ENCODE assay signal across 1 cellular context in the genomic region with DNA sequence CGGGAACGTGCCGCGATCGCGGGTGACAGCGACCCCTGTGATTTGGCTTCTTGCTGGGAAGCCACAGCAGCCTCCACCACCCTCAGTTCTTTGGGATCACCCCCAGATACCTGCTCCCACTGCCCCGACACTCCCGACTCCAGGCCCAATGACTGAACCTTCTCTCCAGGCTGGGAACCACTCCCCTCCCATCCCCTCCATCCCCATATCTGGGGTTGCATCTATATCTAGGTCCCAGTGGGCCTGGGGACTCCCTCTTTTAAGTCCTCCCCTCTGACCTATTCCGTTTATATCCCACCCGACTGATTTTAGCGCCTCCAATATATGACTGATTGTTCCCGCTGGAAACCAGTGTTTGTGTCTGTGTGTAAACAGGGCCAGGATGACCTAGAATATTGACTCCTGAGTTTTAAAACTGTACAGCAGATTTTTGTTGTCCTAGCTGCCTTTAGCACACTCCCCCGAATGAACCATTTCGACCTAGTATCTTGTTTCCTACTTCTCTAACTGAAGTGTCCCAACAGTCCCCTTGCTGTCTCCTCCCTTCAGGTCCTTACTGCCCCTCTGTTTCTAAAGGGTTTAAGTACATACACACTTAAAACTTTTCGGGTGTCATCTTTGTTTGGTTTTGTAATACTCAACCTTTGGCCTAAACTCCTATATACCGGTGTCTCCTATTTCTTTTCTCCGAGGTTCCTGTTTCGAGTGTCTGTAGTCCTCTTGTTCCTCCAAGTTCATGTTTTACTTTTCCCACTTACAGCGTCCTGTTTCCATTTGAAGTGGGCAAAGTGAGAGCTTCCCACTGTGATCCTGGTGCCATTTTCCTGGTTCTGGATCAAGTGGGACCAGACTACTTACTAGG.
TF ChIP-seq lines count a peak whose summit lies in the region.

No MANE protein-coding gene starts in this region.

TF ChIP-seq in HepG2, 621 proteins besides CTCF, POLR2A, EP300 and RAD21 (continues in another document):
- TF ChIP-seq MED8 (CRISPR knock-in tag; IDR thresholded peaks at IDR 0.05; ENCODE audit: insufficient replicate concordance) (peak; percentile 7), AKAP8 (CRISPR knock-in tag; IDR thresholded peaks at IDR 0.05) (no peak), ZFX (CRISPR knock-in tag; IDR thresholded peaks at IDR 0.05; ENCODE audit: low read depth) (no peak), TBP (CRISPR knock-in tag; IDR thresholded peaks at IDR 0.05) (0 out of 2 replicates have a peak, but pooled peaks have one; percentile 38), MED1 (CRISPR knock-in tag; IDR thresholded peaks at IDR 0.05) (peak; percentile 22; the same call in 1 of the 2 replicates), ZNF333 (CRISPR knock-in tag; IDR thresholded peaks at IDR 0.05; ENCODE audit: borderline replicate concordance) (no peak), ZNF12 (CRISPR knock-in tag; IDR thresholded peaks at IDR 0.05) (no peak), ZMYM4 (CRISPR knock-in tag; IDR thresholded peaks at IDR 0.05) (no peak), POLR2G (IDR thresholded peaks at IDR 0.05; ENCODE audit: low read depth, low read length) (no peak), ZMYM2 (CRISPR knock-in tag; IDR thresholded peaks at IDR 0.05) (no peak), ZNF737 (CRISPR knock-in tag; IDR thresholded peaks at IDR 0.05; ENCODE audit: borderline replicate concordance) (no peak), ZBTB21 (CRISPR knock-in tag; IDR thresholded peaks at IDR 0.05) (no peak), ZNF850 (CRISPR knock-in tag; conservative IDR thresholded peaks at IDR 0.05) (no peak), ZBTB20 (CRISPR knock-in tag; IDR thresholded peaks at IDR 0.05; ENCODE audit: borderline replicate concordance, low read depth) (no peak), ZNF713 (CRISPR knock-in tag; IDR thresholded peaks at IDR 0.05) (no peak), TRIM24 (CRISPR knock-in tag; IDR thresholded peaks at IDR 0.05) (no peak), KDM1A (CRISPR knock-in tag; IDR thresholded peaks at IDR 0.05) (no peak), ONECUT2 (CRISPR knock-in tag; IDR thresholded peaks at IDR 0.05) (no peak), SMYD3 (CRISPR knock-in tag; IDR thresholded peaks at IDR 0.05) (peak; percentile 12; the same call in 1 of the 2 replicates), HNRNPUL1 (IDR thresholded peaks at IDR 0.05; ENCODE audit: low read depth, low read length) (no peak), ZNF570 (CRISPR knock-in tag; IDR thresholded peaks at IDR 0.05; ENCODE audit: borderline replicate concordance) (no peak), MATR3 (CRISPR knock-in tag; IDR thresholded peaks at IDR 0.05) (no peak), ELF3 (CRISPR knock-in tag; IDR thresholded peaks at IDR 0.05) (no peak), ZNF652 (CRISPR knock-in tag; IDR thresholded peaks at IDR 0.05; ENCODE audit: borderline replicate concordance, low read depth) (no peak), CCDC6 (CRISPR knock-in tag; IDR thresholded peaks at IDR 0.05) (no peak), HNF4A (CRISPR knock-in tag; IDR thresholded peaks at IDR 0.05) (0 out of 2 replicates have a peak, but pooled peaks have one; percentile 7), TMF1 (CRISPR knock-in tag; IDR thresholded peaks at IDR 0.05; ENCODE audit: low read depth) (0 out of 2 replicates have a peak, but pooled peaks have one; percentile 1), GATA4 (IDR thresholded peaks at IDR 0.05; ENCODE audit: borderline replicate concordance, low read depth) (no peak), ZSCAN12 (CRISPR knock-in tag; IDR thresholded peaks at IDR 0.05) (no peak), MIXL1 (CRISPR knock-in tag; IDR thresholded peaks at IDR 0.05) (no peak), ATAD3A (CRISPR knock-in tag; IDR thresholded peaks at IDR 0.05) (no peak), ZKSCAN5 (CRISPR knock-in tag; IDR thresholded peaks at IDR 0.05) (0 out of 2 replicates have a peak, but pooled peaks have one; percentile 1), ZBTB8A (CRISPR knock-in tag; IDR thresholded peaks at IDR 0.05; ENCODE audit: borderline replicate concordance, low read depth) (no peak), SETDB1 (CRISPR knock-in tag; IDR thresholded peaks at IDR 0.05; ENCODE audit: borderline replicate concordance) (no peak), ZNF598 (CRISPR knock-in tag; IDR thresholded peaks at IDR 0.05; ENCODE audit: borderline replicate concordance) (0 out of 2 replicates have a peak, but pooled peaks have one; percentile 8), HOXA5 (CRISPR knock-in tag; IDR thresholded peaks at IDR 0.05) (0 out of 2 replicates have a peak, but pooled peaks have one; percentile 11), RXRA (CRISPR knock-in tag; IDR thresholded peaks at IDR 0.05) (no peak), ZNF251 (CRISPR knock-in tag; IDR thresholded peaks at IDR 0.05) (no peak), POLR2AphosphoS2 (IDR thresholded peaks at IDR 0.05; ENCODE audit: low read depth, low read length) (0 out of 2 replicates have a peak, but pooled peaks have one; percentile 53), ZNF335 (CRISPR knock-in tag; IDR thresholded peaks at IDR 0.05) (no peak), ZNF672 (CRISPR knock-in tag; IDR thresholded peaks at IDR 0.05) (0 out of 2 replicates have a peak, but pooled peaks have one; percentile 13), MZF1 (CRISPR knock-in tag; IDR thresholded peaks at IDR 0.05; ENCODE audit: borderline replicate concordance) (no peak), ZNF670 (CRISPR knock-in tag; IDR thresholded peaks at IDR 0.05; ENCODE audit: borderline replicate concordance) (no peak), ZNF792 (CRISPR knock-in tag; IDR thresholded peaks at IDR 0.05) (no peak), ZSCAN20 (CRISPR knock-in tag; IDR thresholded peaks at IDR 0.05; ENCODE audit: borderline replicate concordance) (no peak), ZBTB43 (CRISPR knock-in tag; conservative IDR thresholded peaks at IDR 0.05) (no peak), SP2 (CRISPR knock-in tag; IDR thresholded peaks at IDR 0.05) (no peak), MXD4 (CRISPR knock-in tag; IDR thresholded peaks at IDR 0.05) (no peak), ZNF337 (CRISPR knock-in tag; IDR thresholded peaks at IDR 0.05; ENCODE audit: borderline replicate concordance, low read depth) (no peak), HNRNPL (IDR thresholded peaks at IDR 0.05; ENCODE audit: low read depth, low read length) (no peak), SP1 (IDR thresholded peaks at IDR 0.05) (no peak), SP1 (CRISPR knock-in tag; IDR thresholded peaks at IDR 0.05) (no peak)
- TF ChIP-seq, protein P1, sequence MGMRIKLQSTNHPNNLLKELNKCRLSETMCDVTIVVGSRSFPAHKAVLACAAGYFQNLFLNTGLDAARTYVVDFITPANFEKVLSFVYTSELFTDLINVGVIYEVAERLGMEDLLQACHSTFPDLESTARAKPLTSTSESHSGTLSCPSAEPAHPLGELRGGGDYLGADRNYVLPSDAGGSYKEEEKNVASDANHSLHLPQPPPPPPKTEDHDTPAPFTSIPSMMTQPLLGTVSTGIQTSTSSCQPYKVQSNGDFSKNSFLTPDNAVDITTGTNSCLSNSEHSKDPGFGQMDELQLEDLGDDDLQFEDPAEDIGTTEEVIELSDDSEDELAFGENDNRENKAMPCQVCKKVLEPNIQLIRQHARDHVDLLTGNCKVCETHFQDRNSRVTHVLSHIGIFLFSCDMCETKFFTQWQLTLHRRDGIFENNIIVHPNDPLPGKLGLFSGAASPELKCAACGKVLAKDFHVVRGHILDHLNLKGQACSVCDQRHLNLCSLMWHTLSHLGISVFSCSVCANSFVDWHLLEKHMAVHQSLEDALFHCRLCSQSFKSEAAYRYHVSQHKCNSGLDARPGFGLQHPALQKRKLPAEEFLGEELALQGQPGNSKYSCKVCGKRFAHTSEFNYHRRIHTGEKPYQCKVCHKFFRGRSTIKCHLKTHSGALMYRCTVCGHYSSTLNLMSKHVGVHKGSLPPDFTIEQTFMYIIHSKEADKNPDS (CRISPR knock-in tag; IDR thresholded peaks at IDR 0.05) = no peak
- TF ChIP-seq, protein P2, sequence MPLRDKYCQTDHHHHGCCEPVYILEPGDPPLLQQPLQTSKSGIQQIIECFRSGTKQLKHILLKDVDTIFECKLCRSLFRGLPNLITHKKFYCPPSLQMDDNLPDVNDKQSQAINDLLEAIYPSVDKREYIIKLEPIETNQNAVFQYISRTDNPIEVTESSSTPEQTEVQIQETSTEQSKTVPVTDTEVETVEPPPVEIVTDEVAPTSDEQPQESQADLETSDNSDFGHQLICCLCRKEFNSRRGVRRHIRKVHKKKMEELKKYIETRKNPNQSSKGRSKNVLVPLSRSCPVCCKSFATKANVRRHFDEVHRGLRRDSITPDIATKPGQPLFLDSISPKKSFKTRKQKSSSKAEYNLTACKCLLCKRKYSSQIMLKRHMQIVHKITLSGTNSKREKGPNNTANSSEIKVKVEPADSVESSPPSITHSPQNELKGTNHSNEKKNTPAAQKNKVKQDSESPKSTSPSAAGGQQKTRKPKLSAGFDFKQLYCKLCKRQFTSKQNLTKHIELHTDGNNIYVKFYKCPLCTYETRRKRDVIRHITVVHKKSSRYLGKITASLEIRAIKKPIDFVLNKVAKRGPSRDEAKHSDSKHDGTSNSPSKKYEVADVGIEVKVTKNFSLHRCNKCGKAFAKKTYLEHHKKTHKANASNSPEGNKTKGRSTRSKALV (CRISPR knock-in tag; IDR thresholded peaks at IDR 0.05) = no peak
- TF ChIP-seq, protein P3, sequence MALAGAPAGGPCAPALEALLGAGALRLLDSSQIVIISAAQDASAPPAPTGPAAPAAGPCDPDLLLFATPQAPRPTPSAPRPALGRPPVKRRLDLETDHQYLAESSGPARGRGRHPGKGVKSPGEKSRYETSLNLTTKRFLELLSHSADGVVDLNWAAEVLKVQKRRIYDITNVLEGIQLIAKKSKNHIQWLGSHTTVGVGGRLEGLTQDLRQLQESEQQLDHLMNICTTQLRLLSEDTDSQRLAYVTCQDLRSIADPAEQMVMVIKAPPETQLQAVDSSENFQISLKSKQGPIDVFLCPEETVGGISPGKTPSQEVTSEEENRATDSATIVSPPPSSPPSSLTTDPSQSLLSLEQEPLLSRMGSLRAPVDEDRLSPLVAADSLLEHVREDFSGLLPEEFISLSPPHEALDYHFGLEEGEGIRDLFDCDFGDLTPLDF (CRISPR knock-in tag; IDR thresholded peaks at IDR 0.05) = 0 out of 2 replicates have a peak, but pooled peaks have one; percentile 14
- TF ChIP-seq, protein P4, sequence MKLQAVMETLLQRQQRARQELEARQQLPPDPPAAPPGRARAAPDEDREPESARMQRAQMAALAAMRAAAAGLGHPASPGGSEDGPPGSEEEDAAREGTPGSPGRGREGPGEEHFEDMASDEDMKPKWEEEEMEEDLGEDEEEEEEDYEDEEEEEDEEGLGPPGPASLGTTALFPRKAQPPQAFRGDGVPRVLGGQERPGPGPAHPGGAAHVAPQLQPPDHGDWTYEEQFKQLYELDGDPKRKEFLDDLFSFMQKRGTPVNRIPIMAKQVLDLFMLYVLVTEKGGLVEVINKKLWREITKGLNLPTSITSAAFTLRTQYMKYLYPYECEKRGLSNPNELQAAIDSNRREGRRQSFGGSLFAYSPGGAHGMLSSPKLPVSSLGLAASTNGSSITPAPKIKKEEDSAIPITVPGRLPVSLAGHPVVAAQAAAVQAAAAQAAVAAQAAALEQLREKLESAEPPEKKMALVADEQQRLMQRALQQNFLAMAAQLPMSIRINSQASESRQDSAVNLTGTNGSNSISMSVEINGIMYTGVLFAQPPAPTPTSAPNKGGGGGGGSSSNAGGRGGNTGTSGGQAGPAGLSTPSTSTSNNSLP (IDR thresholded peaks at IDR 0.05; ENCODE audit: low read depth, low read length) = no peak
- TF ChIP-seq, protein P5, sequence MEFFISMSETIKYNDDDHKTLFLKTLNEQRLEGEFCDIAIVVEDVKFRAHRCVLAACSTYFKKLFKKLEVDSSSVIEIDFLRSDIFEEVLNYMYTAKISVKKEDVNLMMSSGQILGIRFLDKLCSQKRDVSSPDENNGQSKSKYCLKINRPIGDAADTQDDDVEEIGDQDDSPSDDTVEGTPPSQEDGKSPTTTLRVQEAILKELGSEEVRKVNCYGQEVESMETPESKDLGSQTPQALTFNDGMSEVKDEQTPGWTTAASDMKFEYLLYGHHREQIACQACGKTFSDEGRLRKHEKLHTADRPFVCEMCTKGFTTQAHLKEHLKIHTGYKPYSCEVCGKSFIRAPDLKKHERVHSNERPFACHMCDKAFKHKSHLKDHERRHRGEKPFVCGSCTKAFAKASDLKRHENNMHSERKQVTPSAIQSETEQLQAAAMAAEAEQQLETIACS (CRISPR knock-in tag; IDR thresholded peaks at IDR 0.05) = 0 out of 2 replicates have a peak, but pooled peaks have one; percentile 9
- TF ChIP-seq, protein P6, sequence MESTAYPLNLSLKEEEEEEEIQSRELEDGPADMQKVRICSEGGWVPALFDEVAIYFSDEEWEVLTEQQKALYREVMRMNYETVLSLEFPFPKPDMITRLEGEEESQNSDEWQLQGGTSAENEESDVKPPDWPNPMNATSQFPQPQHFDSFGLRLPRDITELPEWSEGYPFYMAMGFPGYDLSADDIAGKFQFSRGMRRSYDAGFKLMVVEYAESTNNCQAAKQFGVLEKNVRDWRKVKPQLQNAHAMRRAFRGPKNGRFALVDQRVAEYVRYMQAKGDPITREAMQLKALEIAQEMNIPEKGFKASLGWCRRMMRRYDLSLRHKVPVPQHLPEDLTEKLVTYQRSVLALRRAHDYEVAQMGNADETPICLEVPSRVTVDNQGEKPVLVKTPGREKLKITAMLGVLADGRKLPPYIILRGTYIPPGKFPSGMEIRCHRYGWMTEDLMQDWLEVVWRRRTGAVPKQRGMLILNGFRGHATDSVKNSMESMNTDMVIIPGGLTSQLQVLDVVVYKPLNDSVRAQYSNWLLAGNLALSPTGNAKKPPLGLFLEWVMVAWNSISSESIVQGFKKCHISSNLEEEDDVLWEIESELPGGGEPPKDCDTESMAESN (CRISPR knock-in tag; conservative IDR thresholded peaks at IDR 0.05) = no peak
- TF ChIP-seq, protein P7, sequence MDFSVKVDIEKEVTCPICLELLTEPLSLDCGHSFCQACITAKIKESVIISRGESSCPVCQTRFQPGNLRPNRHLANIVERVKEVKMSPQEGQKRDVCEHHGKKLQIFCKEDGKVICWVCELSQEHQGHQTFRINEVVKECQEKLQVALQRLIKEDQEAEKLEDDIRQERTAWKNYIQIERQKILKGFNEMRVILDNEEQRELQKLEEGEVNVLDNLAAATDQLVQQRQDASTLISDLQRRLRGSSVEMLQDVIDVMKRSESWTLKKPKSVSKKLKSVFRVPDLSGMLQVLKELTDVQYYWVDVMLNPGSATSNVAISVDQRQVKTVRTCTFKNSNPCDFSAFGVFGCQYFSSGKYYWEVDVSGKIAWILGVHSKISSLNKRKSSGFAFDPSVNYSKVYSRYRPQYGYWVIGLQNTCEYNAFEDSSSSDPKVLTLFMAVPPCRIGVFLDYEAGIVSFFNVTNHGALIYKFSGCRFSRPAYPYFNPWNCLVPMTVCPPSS (IDR thresholded peaks at IDR 0.05) = no peak
